ENCODE assay signal across 2 cellular contexts in the genomic region with DNA sequence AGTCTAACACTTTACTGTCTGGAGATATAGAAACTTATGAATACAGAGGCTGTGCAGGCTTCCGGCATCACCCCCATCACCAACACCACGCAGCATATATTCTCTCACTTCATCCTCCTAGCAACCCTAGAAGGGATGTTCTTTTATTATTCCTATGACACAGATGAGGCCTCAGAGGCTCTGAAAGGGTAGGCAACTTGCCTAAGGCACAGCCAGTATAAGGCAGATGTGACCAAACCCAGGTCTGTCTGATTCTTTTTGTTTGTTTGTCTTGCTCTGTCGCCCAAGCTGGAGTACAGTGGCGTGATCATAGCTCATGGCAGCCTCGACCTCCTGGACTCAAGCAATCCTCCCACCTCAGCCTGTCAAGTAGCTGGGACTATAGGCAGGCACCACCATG.
TF ChIP-seq lines count a peak whose summit lies in the region.

No MANE protein-coding gene starts in this region.

TF ChIP-seq in IMR-90, 13 proteins besides CTCF, POLR2A, EP300 and RAD21 (continued from another document):
- TF ChIP-seq NFE2L2 (IDR thresholded peaks at IDR 0.05; ENCODE audit: low read depth, low read length): no peak
- TF ChIP-seq RFX5 (IDR thresholded peaks at IDR 0.05; ENCODE audit: low read depth, low read length): no peak
- TF ChIP-seq, protein P1, sequence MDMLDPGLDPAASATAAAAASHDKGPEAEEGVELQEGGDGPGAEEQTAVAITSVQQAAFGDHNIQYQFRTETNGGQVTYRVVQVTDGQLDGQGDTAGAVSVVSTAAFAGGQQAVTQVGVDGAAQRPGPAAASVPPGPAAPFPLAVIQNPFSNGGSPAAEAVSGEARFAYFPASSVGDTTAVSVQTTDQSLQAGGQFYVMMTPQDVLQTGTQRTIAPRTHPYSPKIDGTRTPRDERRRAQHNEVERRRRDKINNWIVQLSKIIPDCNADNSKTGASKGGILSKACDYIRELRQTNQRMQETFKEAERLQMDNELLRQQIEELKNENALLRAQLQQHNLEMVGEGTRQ (IDR thresholded peaks at IDR 0.05; ENCODE audit: low read depth, low read length): no peak
- no peak for TF ChIP-seq FOS (IDR thresholded peaks at IDR 0.05; ENCODE audit: low read depth, low read length)
- no peak for TF ChIP-seq CHD1 (IDR thresholded peaks at IDR 0.05; ENCODE audit: low read depth, low read length)
- TF ChIP-seq, protein P2, sequence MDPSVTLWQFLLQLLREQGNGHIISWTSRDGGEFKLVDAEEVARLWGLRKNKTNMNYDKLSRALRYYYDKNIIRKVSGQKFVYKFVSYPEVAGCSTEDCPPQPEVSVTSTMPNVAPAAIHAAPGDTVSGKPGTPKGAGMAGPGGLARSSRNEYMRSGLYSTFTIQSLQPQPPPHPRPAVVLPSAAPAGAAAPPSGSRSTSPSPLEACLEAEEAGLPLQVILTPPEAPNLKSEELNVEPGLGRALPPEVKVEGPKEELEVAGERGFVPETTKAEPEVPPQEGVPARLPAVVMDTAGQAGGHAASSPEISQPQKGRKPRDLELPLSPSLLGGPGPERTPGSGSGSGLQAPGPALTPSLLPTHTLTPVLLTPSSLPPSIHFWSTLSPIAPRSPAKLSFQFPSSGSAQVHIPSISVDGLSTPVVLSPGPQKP (IDR thresholded peaks at IDR 0.05; ENCODE audit: borderline replicate concordance, low read depth, low read length): no peak
- no peak for TF ChIP-seq BHLHE40 (IDR thresholded peaks at IDR 0.05; ENCODE audit: low read depth, low read length)
- no peak for TF ChIP-seq SMC3 (IDR thresholded peaks at IDR 0.05; ENCODE audit: low read depth, low read length)
- TF ChIP-seq CEBPB (IDR thresholded peaks at IDR 0.05; ENCODE audit: low read depth, low read length): no peak
- no peak for TF ChIP-seq MAZ (IDR thresholded peaks at IDR 0.05; ENCODE audit: borderline replicate concordance, low read depth, low read length)

TF ChIP-seq in HEK293T, 16 proteins besides CTCF, POLR2A, EP300 and RAD21 (continued from another document):
- TF ChIP-seq ARNT (IDR thresholded peaks at IDR 0.05) (no peak), TARDBP (IDR thresholded peaks at IDR 0.05) (no peak), BHLHE40 (IDR thresholded peaks at IDR 0.05; ENCODE audit: borderline replicate concordance) (no peak), FOXA1 (IDR thresholded peaks at IDR 0.05) (no peak), HDGF (IDR thresholded peaks at IDR 0.05; ENCODE audit: borderline replicate concordance) (no peak), FOXK2 (IDR thresholded peaks at IDR 0.05) (no peak), ELF4 (IDR thresholded peaks at IDR 0.05) (no peak), NFRKB (IDR thresholded peaks at IDR 0.05) (no peak)
